In genomic region chr12:90331262-90331661, GRCh38 we compare ENCODE assay signal across 28 cellular contexts.
A peak's percentile ranks its signal among the peaks of the same experiment; 100 is the strongest.
DNase-seq lines count a peak whose midpoint lies in the region; ATAC-seq and TF ChIP-seq lines count a peak whose summit lies in the region.
"Had no signal": no experiment of that assay in that cellular context is flagged by ENCODE, and none has a peak within 500 bp of the region (broad histone marks: within the 10 kb centered on the region; RNA-seq: fewer than 3 reads in every experiment).

No MANE protein-coding gene starts in this region.

- TF ChIP-seq POLR2A in sigmoid colon (IDR thresholded peaks at IDR 0.05), result no peak

- H3K36me3 ChIP-seq in psoas muscle (ENCODE audit: insufficient read depth in 1 of 2, low read depth in 1 of 2) (no peaks in the 10 kb centered on the region), sigmoid colon (no peaks in the 10 kb centered on the region)
- H3K36me3 ChIP-seq: BE2C, MG63, SJSA1 had no signal

- H3K27ac ChIP-seq in right cardiac atrium (ENCODE audit: low read length), result no peak overlapping the region
- H3K27ac ChIP-seq in psoas muscle, result no peak overlapping the region
- H3K27ac ChIP-seq in sigmoid colon, result no peak overlapping the region
- H3K27ac ChIP-seq: 22Rv1, SJSA1 had no signal

- WGBS in right cardiac atrium, result 72% methylated on average over 3 of the region's 3 CpGs
- 83 to 90% (median 87%) methylated on average over 3 of the region's 3 CpGs for WGBS in psoas muscle, 3 donors
- WGBS in sigmoid colon, 2 donors, result 96 to 97% methylated on average over 3 of the region's 3 CpGs

- intact Hi-C loops in cardiac septum (cut with DNase I), result no loop called here
- intact Hi-C loops in right cardiac atrium (cut with DNase I), result no loop called here
- intact Hi-C loops in left ventricle myocardium superior (cut with micrococcal nuclease), result no loop called here
- intact Hi-C loops in psoas muscle (cut with DNase I), result no loop called here
- intact Hi-C loops in sigmoid colon (cut with DNase I), result no loop called here

- H3K9me3 ChIP-seq in right cardiac atrium (ENCODE audit: control insufficient read depth, low read length) (no peaks in the 10 kb centered on the region), psoas muscle (no peaks in the 10 kb centered on the region), sigmoid colon (no peaks in the 10 kb centered on the region)
- H3K9me3 ChIP-seq: BE2C, SJSA1 had no signal

- ATAC-seq in right cardiac atrium (no peak), left ventricle myocardium superior (peak; percentile 34), psoas muscle (no peak)
- ATAC-seq: GM23338 had no signal

- no peak overlapping the region for H3K4me3 ChIP-seq in right cardiac atrium (ENCODE audit: low read length)
- no peak overlapping the region for H3K4me3 ChIP-seq in astrocyte of the spinal cord (ENCODE audit: low read depth, low read length)
- no peak overlapping the region for H3K4me3 ChIP-seq in psoas muscle
- H3K4me3 ChIP-seq in sigmoid colon, result no peak overlapping the region
- H3K4me3 ChIP-seq: GM23338, MG63, SJSA1 had no signal

- DNase-seq in cardiac septum (ENCODE audit: low spot score), result peak; percentile 74
- DNase-seq in right cardiac atrium, result no peak
- DNase-seq in astrocyte of the spinal cord (ENCODE audit: low read depth, low spot score), result peak; percentile 14
- peak; percentile 94 for DNase-seq in dermis blood vessel endothelial cell
- DNase-seq in left ventricle myocardium superior, result no peak
- no peak for DNase-seq in psoas muscle
- DNase-seq in sigmoid colon, result no peak
- no peak for DNase-seq in HPDE6-E6E7 (ENCODE audit: extremely low spot score)
- DNase-seq: ACHN; BE2C; CD8-positive, alpha-beta memory T cell; DMS 273 treated with DMSO at 0.1 percent for 48 hours; DMS79; EL; GF-D8; H9; IMR-90; KG1; MG63; NCI-H1105 treated with DMSO at 0.1 percent for 48 hours; NCI-H146; NCI-H1930; NCI-H2107; NCI-H524 treated with DMSO at 0.1 percent for 48 hours; OCI-M1 had no signal

- H3K27me3 ChIP-seq in right cardiac atrium (ENCODE audit: control insufficient read depth, insufficient read depth), result no peaks in the 10 kb centered on the region
- no peaks in the 10 kb centered on the region for H3K27me3 ChIP-seq in psoas muscle (ENCODE audit: insufficient read depth in 3 of 3, low read length in 2 of 3)
- H3K27me3 ChIP-seq in sigmoid colon, result no peaks in the 10 kb centered on the region
- H3K27me3 ChIP-seq: BE2C, MG63, SJSA1 had no signal

- no peak for TF ChIP-seq CTCF in astrocyte of the spinal cord (IDR thresholded peaks at IDR 0.05; ENCODE audit: low read depth, low read length)
- no peak for TF ChIP-seq CTCF in psoas muscle (IDR thresholded peaks at IDR 0.05)
- no peak for TF ChIP-seq CTCF in sigmoid colon (IDR thresholded peaks at IDR 0.05)

- in situ Hi-C loops in astrocyte of the spinal cord (cut with HindIII; ENCODE audit: low sequenced_read_pairs), result no loop called here

- no peaks in the 10 kb centered on the region for H3K4me1 ChIP-seq in right cardiac atrium (ENCODE audit: control insufficient read depth, insufficient read depth, low read length)
- H3K4me1 ChIP-seq in psoas muscle, result no peaks in the 10 kb centered on the region
- no peaks in the 10 kb centered on the region for H3K4me1 ChIP-seq in sigmoid colon
- H3K4me1 ChIP-seq: BE2C, SJSA1 had no signal

- no peak for TF ChIP-seq EP300 in sigmoid colon (IDR thresholded peaks at IDR 0.05)

Comparison
In these comparisons a context has a peak if more than half of its experiments do, and no peak if none do; other contexts are left out.
1. DNase-seq: peak in cardiac septum (single experiment), astrocyte of the spinal cord (single experiment) and dermis blood vessel endothelial cell (single experiment); none in right cardiac atrium (0 of 3), left ventricle myocardium superior (single experiment), psoas muscle (0 of 2), sigmoid colon (single experiment) and HPDE6-E6E7 (single experiment).